ENCODE assay signal across 8 cellular contexts in genomic region chr16:58814348-58814801, GRCh38.
DNase-seq lines count a peak whose midpoint lies in the region; TF ChIP-seq lines count a peak whose summit lies in the region.

No MANE protein-coding gene starts in this region.

- no peak for TF ChIP-seq EP300 in stomach (IDR thresholded peaks at IDR 0.05)

- H3K4me1 ChIP-seq in HAP-1 (no peaks in the 10 kb centered on the region), mesenchymal stem cell (ENCODE audit: control insufficient read depth, insufficient read depth, low read depth, low read length) (peaks cover 4% of the 10 kb centered on the region), stomach (peaks cover 0 to 6% (median 3%) of the 10 kb centered on the region in 4 donors)

- H3K9me3 ChIP-seq in HAP-1 (no peaks in the 10 kb centered on the region), mesenchymal stem cell (ENCODE audit: control insufficient read depth, low read length) (no peaks in the 10 kb centered on the region), stomach (no peaks in the 10 kb centered on the region)

- H4K91ac ChIP-seq in mesenchymal stem cell (ENCODE audit: low read length) = no peak overlapping the region

- no peaks in the 10 kb centered on the region for H3K36me3 Mint-ChIP-seq in activated CD4-positive, alpha-beta T cell treated with anti-CD3 and anti-CD28 coated beads, Interleukin-2, amount 10 ng/mL, durations not matched to agents 7 days and 5 days (ENCODE audit: low read depth)

- H3K36me3 ChIP-seq in HAP-1 (replicated peaks) (no peaks in the 10 kb centered on the region), mesenchymal stem cell (ENCODE audit: control insufficient read depth in 1 of 2, insufficient read depth in 2 of 2, low read depth in 1 of 2, low read length in 2 of 2) (no peaks in the 10 kb centered on the region), stomach (no peaks in the 10 kb centered on the region)

- no peaks in the 10 kb centered on the region for H3K27me3 ChIP-seq in HAP-1 (ENCODE audit: low read depth)
- H3K27me3 ChIP-seq in mesenchymal stem cell (ENCODE audit: control insufficient read depth in 1 of 2, insufficient read depth in 1 of 2, low read length in 2 of 2) = peaks cover 0 to 9% of the 10 kb centered on the region in 2 experiments
- H3K27me3 ChIP-seq in stomach = no peaks in the 10 kb centered on the region

- no peaks in the 10 kb centered on the region for H3K79me1 ChIP-seq in mesenchymal stem cell (replicated peaks; ENCODE audit: low read length, poor library complexity, severe bottlenecking)

- TF ChIP-seq POLR2A in stomach (IDR thresholded peaks at IDR 0.05) = no peak

- DNase-seq in activated CD4-positive, CD25-positive, alpha-beta regulatory T cell treated with anti-CD3 and anti-CD28 coated beads, Interleukin-2, amount 50 U/mL, for 72 hours = peak; percentile 33
- no peak for DNase-seq in activated CD4-positive, CD25-positive, alpha-beta regulatory T cell (lab: John Stamatoyannopoulos, UW)
- DNase-seq in HAP-1 (ENCODE audit: low spot score in 2 of 2) (peak; percentile 66 to 69), MV-4-11 (lab: John Stamatoyannopoulos, UW) (peak; percentile 31), epidermal melanocyte (ENCODE audit: insufficient read length, low spot score) (peak; percentile 65), mesenchymal stem cell (peak; percentile 37), stomach (peak; percentile 53)
- DNase-seq in activated CD4-positive, alpha-beta T cell treated with anti-CD3 and anti-CD28 coated beads, Interleukin-2, amount 10 ng/mL, durations not matched to agents 7 days and 5 days = peak; percentile 36

- H3K4me3 ChIP-seq in HAP-1 = no peak overlapping the region
- H3K4me3 ChIP-seq in mesenchymal stem cell (ENCODE audit: insufficient read depth in 1 of 2, low read depth in 1 of 2, low read length in 2 of 2) = peak overlapping the region in 1 of 2 experiments; percentile 69
- H3K4me3 ChIP-seq in stomach = peak overlapping the region in 3 of 4 donors; percentile 20 to 35 (median 28)

- intact Hi-C loops in stomach (cut with DNase I; ENCODE audit: low total_unique reads) = no loop called here

- in situ Hi-C loops in HAP-1 (cut with MboI; ENCODE audit: low sequenced_read_pairs) = no loop called here

- CTCF ChIA-PET in activated CD4-positive, alpha-beta T cell treated with anti-CD3 and anti-CD28 coated beads, Interleukin-2, amount 10 ng/mL, durations not matched to agents 7 days and 5 days (lab: Charles Lee) = no interaction called here

- H2AFZ ChIP-seq in mesenchymal stem cell (ENCODE audit: low read depth, low read length) = no peak overlapping the region

- no peak overlapping the region for H3K4me3 Mint-ChIP-seq in activated CD4-positive, alpha-beta T cell treated with anti-CD3 and anti-CD28 coated beads, Interleukin-2, amount 10 ng/mL, durations not matched to agents 7 days and 5 days

- no peaks in the 10 kb centered on the region for H3K4me1 Mint-ChIP-seq in activated CD4-positive, alpha-beta T cell treated with anti-CD3 and anti-CD28 coated beads, Interleukin-2, amount 10 ng/mL, durations not matched to agents 7 days and 5 days

- H3K4me2 ChIP-seq in mesenchymal stem cell (ENCODE audit: low read length, poor library complexity, severe bottlenecking) = peak overlapping the region; percentile 85

- no peak overlapping the region for H4K8ac ChIP-seq in mesenchymal stem cell (ENCODE audit: low read length)

- no peak overlapping the region for H2AK5ac ChIP-seq in mesenchymal stem cell (ENCODE audit: low read length, severe bottlenecking)

- no peaks in the 10 kb centered on the region for H3K9me3 Mint-ChIP-seq in activated CD4-positive, alpha-beta T cell treated with anti-CD3 and anti-CD28 coated beads, Interleukin-2, amount 10 ng/mL, durations not matched to agents 7 days and 5 days

- H2BK15ac ChIP-seq in mesenchymal stem cell (ENCODE audit: low read depth, poor library complexity, severe bottlenecking) = no peak overlapping the region

- no peak overlapping the region for H2BK120ac ChIP-seq in mesenchymal stem cell (ENCODE audit: low read depth, low read length)

- POLR2A ChIA-PET in activated CD4-positive, alpha-beta T cell treated with anti-CD3 and anti-CD28 coated beads, Interleukin-2, amount 10 ng/mL, durations not matched to agents 7 days and 5 days (lab: Charles Lee) = interaction anchor here (0.7 kb wide), 2 partner anchors 22 to 137 kb away, joined by 3 to 5 read pairs; no protein-coding TSS in a partner anchor

- H2BK5ac ChIP-seq in mesenchymal stem cell (ENCODE audit: low read depth, low read length, poor library complexity, severe bottlenecking) = peak overlapping the region; percentile 1

- WGBS in mesenchymal stem cell = 16% methylated on average over 12 of the region's 12 CpGs
- whole genome bisulfite sequencing in stomach, 5 donors = 1 to 3% (median 1%) methylated on average over 12 of the region's 12 CpGs

- peak overlapping the region; percentile 79 for H3K9ac ChIP-seq in mesenchymal stem cell (ENCODE audit: low read length)

- peak in 5 of 7 experiments; percentile 42 to 86 (median 71) for TF ChIP-seq CTCF in stomach (IDR thresholded peaks at IDR 0.05)

- no peak overlapping the region for H3K14ac ChIP-seq in mesenchymal stem cell (ENCODE audit: low read length in 2 of 2)

- H3K27ac ChIP-seq in mesenchymal stem cell (ENCODE audit: low read length, poor library complexity, severe bottlenecking) (no peak overlapping the region), stomach (no peak overlapping the region)

- no peak overlapping the region for H3K4ac ChIP-seq in mesenchymal stem cell (ENCODE audit: low read depth in 1 of 2, low read length in 2 of 2)

- H3K23ac ChIP-seq in mesenchymal stem cell (ENCODE audit: low read length in 2 of 2) = no peak overlapping the region

- H3K18ac ChIP-seq in mesenchymal stem cell (ENCODE audit: low read depth in 1 of 2, low read length in 2 of 2) = no peak overlapping the region

- peaks cover 10% of the 10 kb centered on the region for H3K27me3 Mint-ChIP-seq in activated CD4-positive, alpha-beta T cell treated with anti-CD3 and anti-CD28 coated beads, Interleukin-2, amount 10 ng/mL, durations not matched to agents 7 days and 5 days

- no peak overlapping the region for H3K27ac Mint-ChIP-seq in activated CD4-positive, alpha-beta T cell treated with anti-CD3 and anti-CD28 coated beads, Interleukin-2, amount 10 ng/mL, durations not matched to agents 7 days and 5 days

- no peak overlapping the region for H2BK12ac ChIP-seq in mesenchymal stem cell (ENCODE audit: low read length in 2 of 2)

Comparison
In these comparisons a context has a peak if more than half of its experiments do, and no peak if none do; other contexts are left out.
1. DNase-seq: peak in activated CD4-positive, CD25-positive, alpha-beta regulatory T cell treated with anti-CD3 and anti-CD28 coated beads, Interleukin-2, amount 50 U/mL, for 72 hours (single experiment), HAP-1 (2 of 2), MV-4-11 (single experiment), activated CD4-positive, alpha-beta T cell treated with anti-CD3 and anti-CD28 coated beads, Interleukin-2, amount 10 ng/mL, durations not matched to agents 7 days and 5 days (single experiment), epidermal melanocyte (single experiment), mesenchymal stem cell (single experiment) and stomach (single experiment); none in activated CD4-positive, CD25-positive, alpha-beta regulatory T cell (0 of 4).